Comparison of ENCODE assay signal across 8 cellular contexts in the genomic region with DNA sequence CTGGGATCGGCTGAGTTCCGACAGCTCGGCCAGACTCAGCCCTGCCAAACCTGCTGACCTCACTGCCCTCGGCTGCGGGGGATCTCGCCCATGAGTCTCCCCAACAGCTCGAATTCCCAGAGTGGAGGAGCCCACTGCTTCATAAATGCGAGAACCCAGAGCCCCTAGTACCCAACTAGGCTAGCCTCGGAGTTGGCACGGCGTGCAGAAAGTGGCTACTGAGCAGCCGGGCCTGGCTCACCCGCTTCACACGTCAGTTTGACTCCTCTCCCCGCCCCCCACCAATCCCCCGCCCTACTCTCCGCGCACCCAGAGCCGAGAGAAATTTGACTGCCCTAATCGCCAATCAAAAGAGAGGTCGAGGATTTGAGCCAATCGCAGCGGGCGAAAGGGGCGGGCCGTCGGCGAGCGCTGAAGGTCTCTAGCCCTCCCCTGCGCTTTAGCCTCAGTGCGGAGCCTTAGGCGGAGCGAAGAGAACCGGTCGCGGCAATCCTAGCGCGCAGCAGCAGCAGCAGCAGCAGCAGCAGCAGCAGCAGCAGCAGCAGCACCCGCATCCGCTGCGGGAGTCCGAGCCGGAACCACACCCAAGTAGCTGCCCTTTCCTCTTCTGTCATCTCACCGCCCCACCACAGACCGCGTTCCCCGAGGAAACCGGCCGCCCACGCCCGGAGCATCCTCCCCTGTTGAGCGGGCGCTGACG. TPM values are rescaled to one million over a fixed set of nuclear protein-coding genes. Genes with fewer than 3 reads are reported as not detected.
A peak's percentile ranks its signal among the peaks of the same experiment; 100 is the strongest.
DNase-seq lines count a peak whose midpoint lies in the region; ATAC-seq and TF ChIP-seq lines count a peak whose summit lies in the region.

A gene (plus strand): TSS at position 448 of the 700 bp plus-strand sequence. CDS start 264 bp downstream, outside the sequence.

- peak within 1 kb of the TSS; percentile 92 for H3K4me3 Mint-ChIP-seq in T-helper 2 cell treated with Interferon-gamma antibody and Interleukin-4, amounts not matched to agents 5 μg/mL and 100 μg/mL, for 36 hours

- DNase-seq in NCI-H1930 (lab: John Stamatoyannopoulos, UW) (peak; percentile 92 to 95), ascending aorta (ENCODE audit: low spot score in 2 of 2) (peak; percentile 89 to 98), right cardiac atrium (peak; percentile 95 to 98 (median 98)), putamen (ENCODE audit: low spot score) (peak; percentile 99), vagina (ENCODE audit: extremely low spot score in 2 of 2) (peak; percentile 97 to 99)
- peak; percentile 94 for DNase-seq in T-helper 2 cell treated with Interferon-gamma antibody and Interleukin-4, amounts not matched to agents 5 μg/mL and 100 μg/mL, for 36 hours (ENCODE audit: low spot score)

- H3K4me3 ChIP-seq in ascending aorta (peak within 1 kb of the TSS; percentile 92 to 99), right cardiac atrium (ENCODE audit: low read length) (peak within 1 kb of the TSS; percentile 90), vagina (peak within 1 kb of the TSS; percentile 89 to 94)

- under 1% methylated on average over 54 of the region's 54 CpGs for WGBS in right cardiac atrium

- H3K9me3 Mint-ChIP-seq in T-helper 2 cell treated with Interferon-gamma antibody and Interleukin-4, amounts not matched to agents 5 μg/mL and 100 μg/mL, for 36 hours: no peaks in the 10 kb centered on the region

- TF ChIP-seq CTCF in ascending aorta (IDR thresholded peaks at IDR 0.05) (no peak), vagina (IDR thresholded peaks at IDR 0.05) (no peak)

- H3K27me3 Mint-ChIP-seq in T-helper 2 cell treated with Interferon-gamma antibody and Interleukin-4, amounts not matched to agents 5 μg/mL and 100 μg/mL, for 36 hours (ENCODE audit: low read depth): no peaks in the 10 kb centered on the region

- intact Hi-C loops in ascending aorta (cut with DNase I): loop anchor here (2.0 to 10.0 kb wide), 3 partner anchors 30 to 1666 kb away; no protein-coding TSS in a partner anchor
- intact Hi-C loops in right cardiac atrium (cut with DNase I): no loop called here
- intact Hi-C loops in vagina (cut with DNase I): loop anchor here (5.0 kb wide), 1 partner anchor 142 kb away; no protein-coding TSS in a partner anchor

- H3K36me3 ChIP-seq in ascending aorta (no peaks in the 10 kb centered on the region), vagina (no peaks in the 10 kb centered on the region)

- no peaks in the 10 kb centered on the region for H3K27me3 ChIP-seq in ascending aorta
- no peaks in the 10 kb centered on the region for H3K27me3 ChIP-seq in right cardiac atrium (ENCODE audit: control insufficient read depth, insufficient read depth)
- H3K27me3 ChIP-seq in vagina: no peaks in the 10 kb centered on the region

- H3K4me1 ChIP-seq in ascending aorta: peaks cover 0 to 28% of the 10 kb centered on the region in 2 donors
- H3K4me1 ChIP-seq in right cardiac atrium (ENCODE audit: control insufficient read depth, insufficient read depth, low read length): peaks cover 2% of the 10 kb centered on the region
- peaks cover 30% of the 10 kb centered on the region for H3K4me1 ChIP-seq in vagina

- H3K4me1 Mint-ChIP-seq in T-helper 2 cell treated with Interferon-gamma antibody and Interleukin-4, amounts not matched to agents 5 μg/mL and 100 μg/mL, for 36 hours (ENCODE audit: low read depth): peaks cover 30% of the 10 kb centered on the region

- peak within 1 kb of the TSS; percentile 98 for H3K27ac Mint-ChIP-seq in T-helper 2 cell treated with Interferon-gamma antibody and Interleukin-4, amounts not matched to agents 5 μg/mL and 100 μg/mL, for 36 hours

- H3K27ac ChIP-seq in ascending aorta: peak within 1 kb of the TSS; percentile 98
- peak within 1 kb of the TSS; percentile 100 for H3K27ac ChIP-seq in right cardiac atrium (ENCODE audit: low read length)
- H3K27ac ChIP-seq in vagina: peak within 1 kb of the TSS; percentile 97

- peak in 1 of 2 donors; percentile 99 for TF ChIP-seq POLR2A in vagina (IDR thresholded peaks at IDR 0.05)

- ATAC-seq in GM18502 (IDR thresholded peaks at IDR 0.05; ENCODE audit: poor library complexity, unreplicated experiment) (peak; percentile 73), HG02970 (IDR thresholded peaks at IDR 0.05; ENCODE audit: low FRiP score, unreplicated experiment) (peak; percentile 76), right cardiac atrium (peak; percentile 96 to 97)

- peaks cover 30% of the 10 kb centered on the region for H3K36me3 Mint-ChIP-seq in T-helper 2 cell treated with Interferon-gamma antibody and Interleukin-4, amounts not matched to agents 5 μg/mL and 100 μg/mL, for 36 hours (ENCODE audit: low read depth)

- H3K9me3 ChIP-seq in ascending aorta: no peaks in the 10 kb centered on the region
- H3K9me3 ChIP-seq in right cardiac atrium (ENCODE audit: control insufficient read depth, low read length): no peaks in the 10 kb centered on the region
- no peaks in the 10 kb centered on the region for H3K9me3 ChIP-seq in vagina

RNA-seq across cellular contexts. Expression of the gene that starts here (rescaled TPM):
- 132 TPM for total RNA-seq in ascending aorta
- total RNA-seq in right cardiac atrium: 100 to 1,000 TPM in 1 of 4 donors, 10 to 100 TPM in 3; 79.8 to 106 (median 91.5) TPM
- polyA plus RNA-seq in right cardiac atrium: 33.4 TPM
- 88.9 TPM for total RNA-seq in vagina

Comparison
In these comparisons a context has a peak if more than half of its experiments do, and no peak if none do; other contexts are left out.
1. Peak in every context shown above with its lines: DNase-seq, ATAC-seq, H3K4me3 ChIP-seq and H3K27ac ChIP-seq.
2. intact Hi-C loops: an anchor here in ascending aorta (2.0 to 10.0 kb wide) and vagina (5.0 kb wide); none called in right cardiac atrium.